ENCODE assay signal across 8 cellular contexts in the genomic region with DNA sequence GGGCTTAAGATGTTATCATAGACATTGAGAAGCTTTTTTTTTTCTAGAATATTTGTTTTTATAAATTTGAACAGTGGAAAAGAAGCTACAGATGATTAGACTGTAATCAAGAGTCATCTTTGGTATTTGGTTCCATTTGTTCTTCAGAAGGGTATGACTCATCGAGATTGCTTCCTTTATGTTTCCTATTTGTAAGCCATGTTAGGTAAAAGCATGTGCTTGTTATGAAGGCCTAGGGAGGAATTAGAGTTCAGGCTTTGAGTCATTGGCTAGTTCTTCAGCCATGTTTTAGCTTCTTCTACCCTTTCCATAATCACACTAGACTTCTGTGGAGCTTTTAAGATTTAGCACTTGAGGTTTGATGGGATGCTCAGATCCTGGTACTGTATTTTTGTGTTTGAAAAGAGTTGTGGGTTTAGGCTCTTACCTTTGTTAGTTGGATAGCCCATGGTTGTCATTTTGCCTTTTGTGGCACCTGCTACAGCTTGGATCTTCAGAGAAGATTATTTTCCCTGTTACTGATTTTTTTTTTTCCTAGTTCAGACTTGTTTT. TPM values are rescaled to one million over a fixed set of nuclear protein-coding genes. Genes with fewer than 3 reads are reported as not detected.
DNase-seq lines count a peak whose midpoint lies in the region; ATAC-seq lines count a peak whose summit lies in the region.

No MANE protein-coding gene starts in this region.

- H3K4me3 Mint-ChIP-seq in activated naive CD8-positive, alpha-beta T cell = no peak overlapping the region
- H3K4me3 Mint-ChIP-seq in activated naive CD8-positive, alpha-beta T cell treated with anti-CD3 and anti-CD28 coated beads for 36 hours = no peak overlapping the region
- H3K4me3 Mint-ChIP-seq in T-helper 2 cell treated with Interferon-gamma antibody and Interleukin-4, amounts not matched to agents 5 μg/mL and 100 μg/mL, for 36 hours = no peak overlapping the region

- H3K36me3 Mint-ChIP-seq in activated naive CD8-positive, alpha-beta T cell = peaks cover 36% of the 10 kb centered on the region
- H3K36me3 Mint-ChIP-seq in activated naive CD8-positive, alpha-beta T cell treated with anti-CD3 and anti-CD28 coated beads for 36 hours = peaks cover 53% of the 10 kb centered on the region
- peaks cover 62% of the 10 kb centered on the region for H3K36me3 Mint-ChIP-seq in T-helper 2 cell treated with Interferon-gamma antibody and Interleukin-4, amounts not matched to agents 5 μg/mL and 100 μg/mL, for 36 hours (ENCODE audit: low read depth)

- no peak for ATAC-seq in HG02870 (IDR thresholded peaks at IDR 0.05; ENCODE audit: unreplicated experiment)

- H3K27me3 Mint-ChIP-seq in activated naive CD8-positive, alpha-beta T cell = no peaks in the 10 kb centered on the region
- H3K27me3 Mint-ChIP-seq in activated naive CD8-positive, alpha-beta T cell treated with anti-CD3 and anti-CD28 coated beads for 36 hours = no peaks in the 10 kb centered on the region
- H3K27me3 Mint-ChIP-seq in T-helper 2 cell treated with Interferon-gamma antibody and Interleukin-4, amounts not matched to agents 5 μg/mL and 100 μg/mL, for 36 hours (ENCODE audit: low read depth) = no peaks in the 10 kb centered on the region

- no peaks in the 10 kb centered on the region for H3K9me3 Mint-ChIP-seq in activated naive CD8-positive, alpha-beta T cell (ENCODE audit: low read depth)
- no peaks in the 10 kb centered on the region for H3K9me3 Mint-ChIP-seq in activated naive CD8-positive, alpha-beta T cell treated with anti-CD3 and anti-CD28 coated beads for 36 hours
- H3K9me3 Mint-ChIP-seq in T-helper 2 cell treated with Interferon-gamma antibody and Interleukin-4, amounts not matched to agents 5 μg/mL and 100 μg/mL, for 36 hours = no peaks in the 10 kb centered on the region

- H3K27ac Mint-ChIP-seq in activated naive CD8-positive, alpha-beta T cell = peak overlapping the region; percentile 81
- no peak overlapping the region for H3K27ac Mint-ChIP-seq in activated naive CD8-positive, alpha-beta T cell treated with anti-CD3 and anti-CD28 coated beads for 36 hours
- H3K27ac Mint-ChIP-seq in T-helper 2 cell treated with Interferon-gamma antibody and Interleukin-4, amounts not matched to agents 5 μg/mL and 100 μg/mL, for 36 hours = peak overlapping the region; percentile 63

- peaks cover 12% of the 10 kb centered on the region for H3K4me1 Mint-ChIP-seq in activated naive CD8-positive, alpha-beta T cell (ENCODE audit: low read depth)
- peaks cover 12% of the 10 kb centered on the region for H3K4me1 Mint-ChIP-seq in activated naive CD8-positive, alpha-beta T cell treated with anti-CD3 and anti-CD28 coated beads for 36 hours
- H3K4me1 Mint-ChIP-seq in T-helper 2 cell treated with Interferon-gamma antibody and Interleukin-4, amounts not matched to agents 5 μg/mL and 100 μg/mL, for 36 hours (ENCODE audit: low read depth) = peaks cover 12% of the 10 kb centered on the region

- DNase-seq in activated naive CD8-positive, alpha-beta T cell treated with anti-CD3 and anti-CD28 coated beads for 36 hours = no peak
- DNase-seq in T-helper 2 cell treated with Interferon-gamma antibody and Interleukin-4, amounts not matched to agents 5 μg/mL and 100 μg/mL, for 36 hours (ENCODE audit: low spot score) = no peak
- DNase-seq in foreskin melanocyte = peak; percentile 21
- DNase-seq in NCI-H345 (lab: John Stamatoyannopoulos, UW) = no peak
- no peak for DNase-seq in activated effector memory CD4-positive, alpha-beta T cell treated with anti-CD3 and anti-CD28 coated beads, Interleukin-2, amount 50 U/mL, for 16 hours
- DNase-seq in activated CD8-positive, alpha-beta memory T cell treated with anti-CD3 and anti-CD28 coated beads for 24 hours = no peak

RNA-seq across cellular contexts. Expression of gene POLD3, which starts 44.3 kb away (rescaled TPM):
- total RNA-seq in activated naive CD8-positive, alpha-beta T cell treated with anti-CD3 and anti-CD28 coated beads for 36 hours = 10 to 100 TPM; 68.4 to 71.3 TPM
